23 cellular contexts compared by ENCODE assay signal in genomic region chr10:120975072-120975910, GRCh38.
"Had no signal": no experiment of that assay in that cellular context is flagged by ENCODE, and none has a peak within 500 bp of the region (broad histone marks: within the 10 kb centered on the region; RNA-seq: fewer than 3 reads in every experiment).

No MANE protein-coding gene starts in this region.

- H3K27ac Mint-ChIP-seq: immature natural killer cell had no signal

- H3K36me3 ChIP-seq: esophagus muscularis mucosa, gastroesophageal sphincter, heart left ventricle, left lung, lower lobe of right lung had no signal

- H3K36me3 Mint-ChIP-seq: immature natural killer cell had no signal

- DNase-seq: dermis blood vessel endothelial cell; dorsolateral prefrontal cortex; effector CD4-positive, alpha-beta T cell; effector memory CD4-positive, alpha-beta T cell; foreskin keratinocyte; heart left ventricle; hypothalamus; immature natural killer cell; kidney; kidney glomerular epithelial cell; left colon; left lung; left ventricle myocardium superior; lower lobe of right lung; mesendoderm; mucosa of descending colon had no signal

- H3K27me3 ChIP-seq: hepatocyte had no signal

- H3K4me2 ChIP-seq: hepatocyte had no signal

- ATAC-seq: foreskin keratinocyte, gastroesophageal sphincter, heart left ventricle, left colon, left lung, left ventricle myocardium superior, lower lobe of right lung, mucosa of descending colon had no signal

- FAIRE-seq: colon, endothelial cell of umbilical vein, frontal cortex, kidney had no signal

- H3K27ac ChIP-seq: coronary artery, dorsolateral prefrontal cortex, esophagus muscularis mucosa, foreskin keratinocyte, gastroesophageal sphincter, heart left ventricle, hepatocyte, lower lobe of right lung had no signal

- H2AFZ ChIP-seq: hepatocyte had no signal

- H3K9me3 ChIP-seq: left lung, lower lobe of right lung had no signal

- H3K4me3 ChIP-seq: coronary artery, dorsolateral prefrontal cortex, esophagus muscularis mucosa, gastroesophageal sphincter, heart left ventricle, hepatocyte, left lung, lower lobe of right lung, mucosa of descending colon had no signal

- H3K4me3 Mint-ChIP-seq: immature natural killer cell had no signal
